8 cellular contexts compared by ENCODE assay signal in genomic region chr1:151790071-151790939, GRCh38. TPM values are rescaled to one million over a fixed set of nuclear protein-coding genes. Genes with fewer than 3 reads are reported as not detected.
DNase-seq lines count a peak whose midpoint lies in the region; ATAC-seq and TF ChIP-seq lines count a peak whose summit lies in the region.

Gene TDRKH (minus strand): TSS chr1:151790500. CDS start chr1:151783022, 7,478 bp downstream.

- peak within 1 kb of the TSS; percentile 95 for H3K4me3 Mint-ChIP-seq in dendritic cell treated with granulocyte-macrophage colony-stimulating factor and Interleukin-4, amounts not matched to agents 40 ng/mL and 50 ng/mL, for 4 days

- peaks cover 0 to 11% of the 10 kb centered on the region in 2 donors for H3K4me1 ChIP-seq in left lung

- TF ChIP-seq CTCF in left lung (IDR thresholded peaks at IDR 0.05): no peak

- H3K4me3 ChIP-seq in left lung: peak within 1 kb of the TSS; percentile 57 to 85

- no peaks in the 10 kb centered on the region for H3K27me3 Mint-ChIP-seq in dendritic cell treated with granulocyte-macrophage colony-stimulating factor and Interleukin-4, amounts not matched to agents 40 ng/mL and 50 ng/mL, for 4 days

- H3K36me3 Mint-ChIP-seq in dendritic cell treated with granulocyte-macrophage colony-stimulating factor and Interleukin-4, amounts not matched to agents 40 ng/mL and 50 ng/mL, for 4 days (ENCODE audit: low read depth): peaks cover 41% of the 10 kb centered on the region

- DNase-seq in C1 segment of cervical spinal cord (lab: John Stamatoyannopoulos, UW) (peak; percentile 94 to 99 (median 98)), NCI-H526 treated with DMSO at 0.1 percent for 48 hours (lab: John Stamatoyannopoulos, UW) (peak; percentile 100), left lung (peak; percentile 95 to 99)
- DNase-seq in activated CD4-positive, alpha-beta T cell treated with anti-CD3 and anti-CD28 coated beads, Interleukin-2, amount 50 U/mL, for 1 hour: peak; percentile 98
- DNase-seq in stimulated activated CD4-positive, alpha-beta T cell treated with anti-CD3 and anti-CD28 coated beads, Interleukin-2, amount 100 ng/mL, for 48 hours: peak; percentile 97 to 98

- no peaks in the 10 kb centered on the region for H3K36me3 ChIP-seq in left lung

- ATAC-seq in GM19328 (IDR thresholded peaks at IDR 0.05; ENCODE audit: unreplicated experiment): peak; percentile 95
- ATAC-seq in HG03520 (IDR thresholded peaks at IDR 0.05; ENCODE audit: unreplicated experiment): peak; percentile 91
- ATAC-seq in left lung: peak; percentile 99

- H3K27me3 ChIP-seq in left lung: no peaks in the 10 kb centered on the region

- no peaks in the 10 kb centered on the region for H3K9me3 ChIP-seq in left lung

- peak within 1 kb of the TSS; percentile 37 to 62 for H3K27ac ChIP-seq in left lung

- peaks cover 40% of the 10 kb centered on the region for H3K4me1 Mint-ChIP-seq in dendritic cell treated with granulocyte-macrophage colony-stimulating factor and Interleukin-4, amounts not matched to agents 40 ng/mL and 50 ng/mL, for 4 days (ENCODE audit: low read depth)

- intact Hi-C loops in dendritic cell treated with granulocyte-macrophage colony-stimulating factor and Interleukin-4, amounts not matched to agents 40 ng/mL and 50 ng/mL, for 4 days (cut with micrococcal nuclease): loop anchor here (2.0 kb wide), 1 partner anchor 28 kb away; the partner anchor contains the start of gene MRPL9
- intact Hi-C loops in left lung (cut with DNase I): no loop called here

- H3K27ac Mint-ChIP-seq in dendritic cell treated with granulocyte-macrophage colony-stimulating factor and Interleukin-4, amounts not matched to agents 40 ng/mL and 50 ng/mL, for 4 days: peak within 1 kb of the TSS; percentile 91

- no peaks in the 10 kb centered on the region for H3K9me3 Mint-ChIP-seq in dendritic cell treated with granulocyte-macrophage colony-stimulating factor and Interleukin-4, amounts not matched to agents 40 ng/mL and 50 ng/mL, for 4 days

RNA-seq across cellular contexts. Expression of gene TDRKH, which starts in this region (rescaled TPM):
- total RNA-seq in left lung: 10 to 100 TPM; 10.5 to 13.3 TPM

Comparison
In these comparisons a context has a peak if more than half of its experiments do, and no peak if none do; other contexts are left out.
1. Peak in every context shown above with its lines: DNase-seq, ATAC-seq, H3K4me3 ChIP-seq and H3K27ac ChIP-seq.